In genomic region chr3:149086232-149086988, GRCh38 we compare ENCODE assay signal across 1 cellular context.
A peak's percentile ranks its signal among the peaks of the same experiment; 100 is the strongest.
TF ChIP-seq lines count a peak whose summit lies in the region.

TSS of gene HLTF (minus strand) at chr3:149086533. CDS start at chr3:149086336, 197 bp downstream.

TF ChIP-seq in HepG2, 621 proteins besides CTCF, POLR2A, EP300 and RAD21 (continued from another document and continues in another):
- TF ChIP-seq ATF6 (CRISPR knock-in tag; conservative IDR thresholded peaks at IDR 0.05): 0 out of 2 replicates have a peak, but pooled peaks have one; percentile 36
- peak; percentile 69 for TF ChIP-seq TFE3 (CRISPR knock-in tag; IDR thresholded peaks at IDR 0.05)
- TF ChIP-seq TBL1XR1 (IDR thresholded peaks at IDR 0.05; ENCODE audit: borderline replicate concordance, low read length, partially characterized antibody): no peak
- TF ChIP-seq ZC3H4 (CRISPR knock-in tag; IDR thresholded peaks at IDR 0.05; ENCODE audit: borderline replicate concordance): no peak
- peak; percentile 93; the same call in 1 of the 2 replicates for TF ChIP-seq AKNA (CRISPR knock-in tag; IDR thresholded peaks at IDR 0.05; ENCODE audit: borderline replicate concordance)
- peak; percentile 46 for TF ChIP-seq ZBTB2 (CRISPR knock-in tag; IDR thresholded peaks at IDR 0.05; ENCODE audit: low read depth)
- TF ChIP-seq DNMT3B (CRISPR knock-in tag; conservative IDR thresholded peaks at IDR 0.05): peak; percentile 95
- TF ChIP-seq ZNF589 (CRISPR knock-in tag; conservative IDR thresholded peaks at IDR 0.05): peak; percentile 87; the same call in 1 of the 2 replicates
- peak; percentile 57; the same call in 1 of the 2 replicates for TF ChIP-seq FOXJ3 (CRISPR knock-in tag; IDR thresholded peaks at IDR 0.05; ENCODE audit: borderline replicate concordance)
- TF ChIP-seq SOX13 (IDR thresholded peaks at IDR 0.05): no peak
- TF ChIP-seq SOX13 (CRISPR knock-in tag; conservative IDR thresholded peaks at IDR 0.05 in 1 of 2, IDR thresholded peaks at IDR 0.05 in 1 of 2): no peak
- TF ChIP-seq ZNF660 (CRISPR knock-in tag; IDR thresholded peaks at IDR 0.05; ENCODE audit: borderline replicate concordance, low read depth): 0 out of 2 replicates have a peak, but pooled peaks have one; percentile 45
- peak; percentile 76 for TF ChIP-seq KDM2A (CRISPR knock-in tag; IDR thresholded peaks at IDR 0.05; ENCODE audit: borderline replicate concordance, low read depth)
- TF ChIP-seq ATF7 (IDR thresholded peaks at IDR 0.05): no peak
- 0 out of 2 replicates have a peak, but pooled peaks have one; percentile 63 for TF ChIP-seq ATF7 (CRISPR knock-in tag; IDR thresholded peaks at IDR 0.05)
- peak; percentile 62; the same call in 1 of the 2 replicates for TF ChIP-seq NRL (CRISPR knock-in tag; IDR thresholded peaks at IDR 0.05; ENCODE audit: borderline replicate concordance)
- TF ChIP-seq ZNF766 (CRISPR knock-in tag; IDR thresholded peaks at IDR 0.05; ENCODE audit: borderline replicate concordance): peak; percentile 94; the same call in 1 of the 2 replicates
- peak; percentile 92 for TF ChIP-seq CCDC6 (CRISPR knock-in tag; IDR thresholded peaks at IDR 0.05)
- TF ChIP-seq TBX2 (CRISPR knock-in tag; IDR thresholded peaks at IDR 0.05; ENCODE audit: borderline replicate concordance): peak; percentile 67; the same call in 1 of the 2 replicates
- peak; percentile 92; the same call in 1 of the 2 replicates for TF ChIP-seq ISX (CRISPR knock-in tag; conservative IDR thresholded peaks at IDR 0.05)
- no peak for TF ChIP-seq ZUFSP (CRISPR knock-in tag; IDR thresholded peaks at IDR 0.05; ENCODE audit: borderline replicate concordance)
- no peak for TF ChIP-seq ATM (IDR thresholded peaks at IDR 0.05; ENCODE audit: borderline replicate concordance)
- no peak for TF ChIP-seq HNF1A (IDR thresholded peaks at IDR 0.05; ENCODE audit: low read depth)
- no peak for TF ChIP-seq HNF1A (CRISPR knock-in tag; IDR thresholded peaks at IDR 0.05; ENCODE audit: borderline replicate concordance)
- TF ChIP-seq POLR2AphosphoS5 (IDR thresholded peaks at IDR 0.05; ENCODE audit: low read depth, low read length): peak; percentile 68
- TF ChIP-seq PAX8 (CRISPR knock-in tag; IDR thresholded peaks at IDR 0.05; ENCODE audit: borderline replicate concordance): no peak
- peak in 1 of 2 experiments; percentile 39; a peak in 1 of 4 replicates for TF ChIP-seq NR2F1 (CRISPR knock-in tag; IDR thresholded peaks at IDR 0.05)
- TF ChIP-seq USF2 (IDR thresholded peaks at IDR 0.05; ENCODE audit: low read depth, low read length): no peak
- TF ChIP-seq USF2 (CRISPR knock-in tag; IDR thresholded peaks at IDR 0.05; ENCODE audit: borderline replicate concordance): no peak
- TF ChIP-seq GPBP1L1 (CRISPR knock-in tag; IDR thresholded peaks at IDR 0.05): no peak
- TF ChIP-seq HNF4G (IDR thresholded peaks at IDR 0.05; ENCODE audit: borderline replicate concordance, low read depth, low read length): no peak
- peak; percentile 44; the same call in 1 of the 2 replicates for TF ChIP-seq HNF4G (CRISPR knock-in tag; IDR thresholded peaks at IDR 0.05; ENCODE audit: borderline replicate concordance, low read depth)
- peak; percentile 78 for TF ChIP-seq SAP130 (CRISPR knock-in tag; IDR thresholded peaks at IDR 0.05; ENCODE audit: low read depth)
- TF ChIP-seq KAT2B (IDR thresholded peaks at IDR 0.05; ENCODE audit: borderline replicate concordance, low read depth, low read length): no peak
- no peak for TF ChIP-seq JDP2 (CRISPR knock-in tag; IDR thresholded peaks at IDR 0.05; ENCODE audit: borderline replicate concordance)
- no peak; the same call in 1 of the 2 replicates for TF ChIP-seq ZNF136 (CRISPR knock-in tag; IDR thresholded peaks at IDR 0.05; ENCODE audit: low read depth)
- TF ChIP-seq ZNF207 (IDR thresholded peaks at IDR 0.05; ENCODE audit: borderline replicate concordance): no peak
- 0 out of 2 replicates have a peak, but pooled peaks have one; percentile 28 for TF ChIP-seq ZNF12 (CRISPR knock-in tag; IDR thresholded peaks at IDR 0.05)
- TF ChIP-seq KLF11 (CRISPR knock-in tag; IDR thresholded peaks at IDR 0.05): peak; percentile 94; the same call in 1 of the 2 replicates
- no peak for TF ChIP-seq ZKSCAN8 (CRISPR knock-in tag; IDR thresholded peaks at IDR 0.05; ENCODE audit: borderline replicate concordance)
- TF ChIP-seq RARA (CRISPR knock-in tag; IDR thresholded peaks at IDR 0.05): peak; percentile 37
- peak; percentile 53; the same call in 1 of the 2 replicates for TF ChIP-seq ZSCAN22 (CRISPR knock-in tag; IDR thresholded peaks at IDR 0.05)
